Comparison of ENCODE assay signal across 10 cellular contexts in genomic region chr3:101861212-101861977, GRCh38. TPM values are rescaled to one million over a fixed set of nuclear protein-coding genes. Genes with fewer than 3 reads are reported as not detected.
DNase-seq lines count a peak whose midpoint lies in the region; ATAC-seq and TF ChIP-seq lines count a peak whose summit lies in the region.
"Had no signal": no experiment of that assay in that cellular context is flagged by ENCODE, and none has a peak within 500 bp of the region (broad histone marks: within the 10 kb centered on the region; RNA-seq: fewer than 3 reads in every experiment).

No MANE protein-coding gene starts in this region.

- H3K27ac ChIP-seq in sigmoid colon = peak overlapping the region in 1 of 4 donors; percentile 20

- peaks cover 0 to 10% (median 0%) of the 10 kb centered on the region in 4 donors for H3K4me1 ChIP-seq in sigmoid colon

- H3K9me3 Mint-ChIP-seq in CD14-positive monocyte = no peaks in the 10 kb centered on the region
- no peaks in the 10 kb centered on the region for H3K9me3 Mint-ChIP-seq in activated naive CD8-positive, alpha-beta T cell treated with anti-CD3 and anti-CD28 coated beads, Interleukin-2, amount 50 U/mL, for 24 hours

- TF ChIP-seq EP300 in sigmoid colon (IDR thresholded peaks at IDR 0.05) = no peak

- DNase-seq in CD14-positive monocyte (ENCODE audit: low spot score) = no peak
- no peak for DNase-seq in activated naive CD8-positive, alpha-beta T cell treated with anti-CD3 and anti-CD28 coated beads, Interleukin-2, amount 50 U/mL, for 24 hours
- no peak for DNase-seq in sigmoid colon
- no peak for DNase-seq in putamen (ENCODE audit: low spot score)
- DNase-seq in D341Med (ENCODE audit: low spot score) = no peak
- DNase-seq: activated CD4-positive, alpha-beta T cell treated with anti-CD3 and anti-CD28 coated beads for 4 hours; NCI-H82 had no signal

- no peak for TF ChIP-seq POLR2A in sigmoid colon (IDR thresholded peaks at IDR 0.05)

- H3K4me3 Mint-ChIP-seq in CD14-positive monocyte = no peak overlapping the region
- peak overlapping the region; percentile 16 for H3K4me3 Mint-ChIP-seq in activated naive CD8-positive, alpha-beta T cell treated with anti-CD3 and anti-CD28 coated beads, Interleukin-2, amount 50 U/mL, for 24 hours

- TF ChIP-seq CTCF in CD14-positive monocyte (IDR thresholded peaks at IDR 0.05) = no peak
- TF ChIP-seq CTCF in sigmoid colon (IDR thresholded peaks at IDR 0.05) = no peak

- H3K36me3 ChIP-seq in sigmoid colon = peaks cover 31 to 58% (median 38%) of the 10 kb centered on the region in 4 donors

- H3K27me3 ChIP-seq in sigmoid colon = no peaks in the 10 kb centered on the region

- peaks cover 68 to 75% of the 10 kb centered on the region in 2 donors for H3K36me3 Mint-ChIP-seq in CD14-positive monocyte
- peaks cover 60% of the 10 kb centered on the region for H3K36me3 Mint-ChIP-seq in activated naive CD8-positive, alpha-beta T cell treated with anti-CD3 and anti-CD28 coated beads, Interleukin-2, amount 50 U/mL, for 24 hours (ENCODE audit: low read depth)

- peak; percentile 39 for ATAC-seq in GM19025 (IDR thresholded peaks at IDR 0.05; ENCODE audit: low read depth, unreplicated experiment)
- peak; percentile 53 for ATAC-seq in HG03432 (IDR thresholded peaks at IDR 0.05; ENCODE audit: unreplicated experiment)
- peak; percentile 63 for ATAC-seq in activated naive CD8-positive, alpha-beta T cell treated with anti-CD3 and anti-CD28 coated beads, Interleukin-2, amount 50 U/mL, for 24 hours
- no peak for ATAC-seq in GM19397 (IDR thresholded peaks at IDR 0.05; ENCODE audit: unreplicated experiment)

- H3K4me3 ChIP-seq in sigmoid colon = no peak overlapping the region

- H3K4me1 Mint-ChIP-seq in CD14-positive monocyte = peaks cover 32% of the 10 kb centered on the region
- peaks cover 70% of the 10 kb centered on the region for H3K4me1 Mint-ChIP-seq in activated naive CD8-positive, alpha-beta T cell treated with anti-CD3 and anti-CD28 coated beads, Interleukin-2, amount 50 U/mL, for 24 hours

- 67 to 70% methylated on average over 5 of the region's 5 CpGs for WGBS in sigmoid colon, 2 donors

- intact Hi-C loops in CD14-positive monocyte (cut with micrococcal nuclease) (loop anchor here in 1 of 2 donors (5.0 kb wide), 1 partner anchor 41 kb away; no protein-coding TSS in a partner anchor), sigmoid colon (cut with DNase I) (no loop called here)

- peak overlapping the region; percentile 4 to 80 (median 59) for H3K27ac Mint-ChIP-seq in CD14-positive monocyte
- peak overlapping the region; percentile 50 for H3K27ac Mint-ChIP-seq in activated naive CD8-positive, alpha-beta T cell treated with anti-CD3 and anti-CD28 coated beads, Interleukin-2, amount 50 U/mL, for 24 hours

- no peaks in the 10 kb centered on the region for H3K27me3 Mint-ChIP-seq in CD14-positive monocyte (ENCODE audit: low read depth in 3 of 3)
- no peaks in the 10 kb centered on the region for H3K27me3 Mint-ChIP-seq in activated naive CD8-positive, alpha-beta T cell treated with anti-CD3 and anti-CD28 coated beads, Interleukin-2, amount 50 U/mL, for 24 hours

- H3K9me3 ChIP-seq in sigmoid colon = no peaks in the 10 kb centered on the region

RNA-seq across cellular contexts. Expression of gene NFKBIZ, which starts 12.1 kb away (rescaled TPM):
- polyA plus RNA-seq in CD14-positive monocyte (10 to 100 TPM; 71.0 to 84.9 TPM), sigmoid colon (10 to 100 TPM in 2 of 3 donors, 1 to 10 TPM in 1; 4.2 to 55.0 (median 14.3) TPM)
- total RNA-seq in sigmoid colon = 100 to 1,000 TPM in 1 of 4 donors, 10 to 100 TPM in 3; 49.9 to 121 (median 58.1) TPM
